Comparison of ENCODE assay signal across 20 cellular contexts in the genomic region with DNA sequence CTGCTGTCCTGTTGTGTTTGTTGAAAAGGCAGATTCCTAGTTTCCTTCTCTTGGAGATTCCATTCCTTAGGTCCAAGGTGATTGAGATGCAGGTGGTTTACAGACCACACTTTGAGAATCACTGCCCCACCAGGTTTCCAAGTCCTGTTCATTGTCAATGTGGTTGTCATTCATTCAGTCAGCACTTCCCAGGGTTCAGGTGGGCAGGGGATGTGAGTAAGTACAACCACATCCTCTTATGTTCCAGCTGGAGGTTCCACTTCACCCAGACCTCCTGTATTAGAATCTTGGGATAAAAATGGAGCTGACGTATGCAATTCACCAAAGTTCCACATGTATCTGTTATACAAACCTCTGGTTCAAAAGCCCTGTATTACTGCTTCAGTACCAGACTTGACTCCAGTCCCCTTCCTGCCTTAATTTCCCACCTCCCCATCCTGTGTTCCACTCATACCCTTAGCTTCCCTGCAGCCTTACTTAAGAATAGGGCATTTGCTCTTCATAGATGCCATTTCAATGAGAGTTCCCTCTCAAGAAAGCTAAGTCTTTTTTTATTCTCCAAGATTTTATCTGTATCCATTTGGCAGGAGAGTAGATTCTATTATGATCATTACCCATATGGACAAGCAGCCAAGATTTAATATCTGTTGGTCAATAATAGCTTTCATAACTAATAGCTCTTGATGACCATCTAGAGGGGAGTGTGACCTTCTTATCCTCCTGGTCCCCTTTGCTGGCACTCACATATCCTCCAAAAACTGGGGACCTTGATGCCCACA. TPM values are rescaled to one million over a fixed set of nuclear protein-coding genes. Genes with fewer than 3 reads are reported as not detected.
DNase-seq lines count a peak whose midpoint lies in the region; ATAC-seq, FAIRE-seq and TF ChIP-seq lines count a peak whose summit lies in the region.
"Had no signal": no experiment of that assay in that cellular context is flagged by ENCODE, and none has a peak within 500 bp of the region (broad histone marks: within the 10 kb centered on the region; RNA-seq: fewer than 3 reads in every experiment).

No MANE protein-coding gene starts in this region.

- no peak for TF ChIP-seq CTCF in PC-3 (conservative IDR thresholded peaks at IDR 0.05; ENCODE audit: low read depth, low read length)
- no peak for TF ChIP-seq CTCF in keratinocyte (optimal IDR thresholded peaks at IDR 0.05 in 1 of 3, IDR thresholded peaks at IDR 0.05 in 1 of 3, conservative IDR thresholded peaks at IDR 0.05 in 1 of 3; ENCODE audit: extremely low read depth in 1 of 3, insufficient read depth in 2 of 3, low read length in 3 of 3)
- no peak for TF ChIP-seq CTCF in omental fat pad (IDR thresholded peaks at IDR 0.05)

- H2AFZ ChIP-seq in PC-3 (ENCODE audit: low read length), result no peak overlapping the region
- H2AFZ ChIP-seq in keratinocyte (ENCODE audit: control insufficient read depth, low read length), result no peak overlapping the region
- H2AFZ ChIP-seq: GM23248 had no signal

- DNase-seq in PC-3 (peak; percentile 26), keratinocyte (ENCODE audit: low read depth, low spot score) (no peak), omental fat pad (ENCODE audit: low spot score) (no peak)
- DNase-seq: C1 segment of cervical spinal cord; Calu3; CD4-positive, alpha-beta memory T cell; COR-L47; DMS53; DMS79 treated with DMSO at 0.1 percent for 48 hours; GM23248; H9 had no signal

- H3K4me2 ChIP-seq in PC-3 (ENCODE audit: low read length) (no peak overlapping the region), keratinocyte (ENCODE audit: control insufficient read depth, extremely low read depth, insufficient read depth, low read depth, low read length) (no peak overlapping the region)

- H3K27ac ChIP-seq in PC-3 (ENCODE audit: low read length), result no peak overlapping the region
- H3K27ac ChIP-seq in keratinocyte (ENCODE audit: control insufficient read depth, insufficient read depth, low read length), result no peak overlapping the region
- H3K27ac ChIP-seq: GM23248 had no signal

- no TSS peak for BruUV-seq in PC-3 (replicated peaks; lab: Mats Ljungman, UMichigan)

- H3K9me1 ChIP-seq in keratinocyte (ENCODE audit: control insufficient read depth, extremely low read depth, insufficient read depth, low read length), result no peaks in the 10 kb centered on the region

- peak; percentile 81 for FAIRE-seq in keratinocyte (lab: Jason Lieb, UNC)
- FAIRE-seq: GM12892, GM19239 had no signal

- H3K9ac ChIP-seq in PC-3 (ENCODE audit: low read length) (no peak overlapping the region), keratinocyte (ENCODE audit: control insufficient read depth, extremely low read depth, insufficient read depth, low read length) (no peak overlapping the region)
- H3K9ac ChIP-seq: GM23248 had no signal

- H3K4me3 ChIP-seq in PC-3 (ENCODE audit: low read length), result no peak overlapping the region
- no peak overlapping the region for H3K4me3 ChIP-seq in keratinocyte (ENCODE audit: control insufficient read depth in 2 of 3, extremely low read depth in 1 of 3, insufficient read depth in 2 of 3, low read depth in 1 of 3, low read length in 3 of 3)
- H3K4me3 ChIP-seq: GM23248 had no signal

- H3K27me3 ChIP-seq in PC-3 (ENCODE audit: low read length) (no peaks in the 10 kb centered on the region), keratinocyte (ENCODE audit: control insufficient read depth, extremely low read depth, insufficient read depth, low read length) (no peaks in the 10 kb centered on the region)

- H3K9me3 ChIP-seq in PC-3 (ENCODE audit: low read length), result no peaks in the 10 kb centered on the region
- H3K9me3 ChIP-seq in keratinocyte (ENCODE audit: control insufficient read depth, low read depth, low read length), result no peaks in the 10 kb centered on the region

- H3K4me1 ChIP-seq in PC-3 (ENCODE audit: insufficient read depth, low read length) (peaks cover 10% of the 10 kb centered on the region), keratinocyte (ENCODE audit: control insufficient read depth, extremely low read depth, insufficient read depth, low read length) (peaks cover 14% of the 10 kb centered on the region)

- CTCF ChIA-PET in PC-3 (lab: Charles Lee), result no interaction called here

- dilution Hi-C loops in keratinocyte (cut with MboI; ENCODE audit: extremely low pct_ligation_motif_present, low sequenced_read_pairs), result no loop called here

- H3F3A ChIP-seq in PC-3 (ENCODE audit: low read length, unreplicated experiment), result peaks cover 5% of the 10 kb centered on the region

- H3K79me2 ChIP-seq in PC-3 (ENCODE audit: low read length) (no peaks in the 10 kb centered on the region), keratinocyte (ENCODE audit: control insufficient read depth, insufficient read depth, low read length) (no peaks in the 10 kb centered on the region)

- intact Hi-C loops in PC-3 (cut with micrococcal nuclease), result no loop called here

- ATAC-seq in PC-3 (no peak), SK-N-SH treated with all-trans-retinoic acid at 6 μM for 48 hours (peak; percentile 56), omental fat pad (ENCODE audit: low FRiP score) (no peak), HG02852 (IDR thresholded peaks at IDR 0.05; ENCODE audit: unreplicated experiment) (no peak), GM19023 (IDR thresholded peaks at IDR 0.05; ENCODE audit: unreplicated experiment) (no peak)
- ATAC-seq: HCT116 had no signal

- H3K9me2 ChIP-seq in PC-3 (replicated peaks; ENCODE audit: low read length), result no peaks in the 10 kb centered on the region

- POLR2A ChIA-PET in PC-3 (lab: Charles Lee; ENCODE audit: unreplicated experiment), result no interaction called here

- H4K20me1 ChIP-seq in PC-3 (ENCODE audit: low read length) (no peaks in the 10 kb centered on the region), keratinocyte (ENCODE audit: control insufficient read depth, extremely low read depth, insufficient read depth, low read length) (no peaks in the 10 kb centered on the region)

- H3K36me3 ChIP-seq in PC-3 (ENCODE audit: low read depth, low read length) (no peaks in the 10 kb centered on the region), keratinocyte (ENCODE audit: control insufficient read depth in 2 of 2, extremely low read depth in 1 of 2, insufficient read depth in 2 of 2, low read length in 2 of 2) (peaks cover 3 to 20% of the 10 kb centered on the region in 2 experiments)

TF ChIP-seq in SK-N-SH treated with all-trans-retinoic acid at 6 μM for 48 hours, 23 proteins besides CTCF, POLR2A, EP300 and RAD21:
- TF ChIP-seq OSR1 (CRISPR knock-in tag; IDR thresholded peaks at IDR 0.05), result no peak
- no peak for TF ChIP-seq TCF4 (CRISPR knock-in tag; IDR thresholded peaks at IDR 0.05; ENCODE audit: borderline replicate concordance)
- no peak for TF ChIP-seq ZFP30 (CRISPR knock-in tag; IDR thresholded peaks at IDR 0.05)
- TF ChIP-seq, protein P1, sequence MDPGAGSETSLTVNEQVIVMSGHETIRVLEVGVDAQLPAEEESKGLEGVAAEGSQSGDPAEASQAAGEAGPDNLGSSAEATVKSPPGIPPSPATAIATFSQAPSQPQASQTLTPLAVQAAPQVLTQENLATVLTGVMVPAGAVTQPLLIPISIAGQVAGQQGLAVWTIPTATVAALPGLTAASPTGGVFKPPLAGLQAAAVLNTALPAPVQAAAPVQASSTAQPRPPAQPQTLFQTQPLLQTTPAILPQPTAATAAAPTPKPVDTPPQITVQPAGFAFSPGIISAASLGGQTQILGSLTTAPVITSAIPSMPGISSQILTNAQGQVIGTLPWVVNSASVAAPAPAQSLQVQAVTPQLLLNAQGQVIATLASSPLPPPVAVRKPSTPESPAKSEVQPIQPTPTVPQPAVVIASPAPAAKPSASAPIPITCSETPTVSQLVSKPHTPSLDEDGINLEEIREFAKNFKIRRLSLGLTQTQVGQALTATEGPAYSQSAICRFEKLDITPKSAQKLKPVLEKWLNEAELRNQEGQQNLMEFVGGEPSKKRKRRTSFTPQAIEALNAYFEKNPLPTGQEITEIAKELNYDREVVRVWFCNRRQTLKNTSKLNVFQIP (CRISPR knock-in tag; IDR thresholded peaks at IDR 0.05; ENCODE audit: borderline replicate concordance, low read depth), result no peak

RNA-seq across cellular contexts. Expression of a gene that starts 46.0 kb away (rescaled TPM):
- not detected in 2 replicates for total RNA-seq in PC-3 (2014; rRNA removed)
- 0.02 TPM in 1 of 3 replicates, not detected in the others for polyA plus RNA-seq in keratinocyte
- not detected for polyA plus RNA-seq in keratinocyte (2011; ENCODE audit: low read depth)
- polyA plus RNA-seq in keratinocyte (2011; cell fraction: cytosol; rRNA removed), result not detected in 2 replicates
- polyA plus RNA-seq in keratinocyte (2011; cell fraction: nucleus; rRNA removed), result not detected in 2 replicates
- polyA plus RNA-seq in keratinocyte (2012; ENCODE audit: low replicate concordance), result 0.11 TPM in 1 of 2 replicates, not detected in the other
- not detected in 3 replicates for polyA minus RNA-seq in keratinocyte
- polyA minus RNA-seq in keratinocyte (2011; cell fraction: cytosol; rRNA and poly(A)+ RNA removed), result not detected
- not detected in 2 replicates for polyA minus RNA-seq in keratinocyte (2011; cell fraction: nucleus; rRNA and poly(A)+ RNA removed)
- not detected for total RNA-seq in omental fat pad
- total RNA-seq: A172; Calu3; CD4-positive, alpha-beta memory T cell; Daoy; H4 had no signal
- polyA plus RNA-seq: CD4-positive, alpha-beta memory T cell; GM23248 had no signal
